In genomic region chr11:134508219-134508990, GRCh38 we compare ENCODE assay signal across 23 cellular contexts.
"Had no signal": no experiment of that assay in that cellular context is flagged by ENCODE, and none has a peak within 500 bp of the region (broad histone marks: within the 10 kb centered on the region; RNA-seq: fewer than 3 reads in every experiment).

No MANE protein-coding gene starts in this region.

- H3K9me3 Mint-ChIP-seq: activated CD4-positive, alpha-beta memory T cell treated with anti-CD3 and anti-CD28 coated beads, Interleukin-2, amount 10 ng/mL, durations not matched to agents 7 days and 5 days; activated naive CD8-positive, alpha-beta T cell treated with anti-CD3 and anti-CD28 coated beads for 36 hours; activated T-cell treated with anti-CD3 and anti-CD28 coated beads, Interleukin-2, amount 50 U/mL, for 4 hours; brain; memory B cell; stimulated activated naive CD8-positive, alpha-beta T cell treated with anti-CD3 and anti-CD28 coated beads, Interleukin-15, Interleukin-2, amounts not matched to agents 100 ng/mL and 50 ng/mL, for 24 hours; WTC11 had no signal

- H2AFZ ChIP-seq: hepatocyte, parathyroid adenoma had no signal

- H3K27me3 ChIP-seq: colonic mucosa, foreskin keratinocyte, hepatocyte, neutrophil had no signal

- H3K4me1 Mint-ChIP-seq: activated CD4-positive, alpha-beta memory T cell treated with anti-CD3 and anti-CD28 coated beads, Interleukin-2, amount 10 ng/mL, durations not matched to agents 7 days and 5 days; activated naive CD8-positive, alpha-beta T cell treated with anti-CD3 and anti-CD28 coated beads for 36 hours; memory B cell; naive B cell had no signal

- H3K4me1 ChIP-seq: colonic mucosa, foreskin keratinocyte, left ventricle myocardium inferior, parathyroid adenoma had no signal

- H3K27ac Mint-ChIP-seq: activated CD4-positive, alpha-beta memory T cell treated with anti-CD3 and anti-CD28 coated beads, Interleukin-2, amount 10 ng/mL, durations not matched to agents 7 days and 5 days; activated naive CD8-positive, alpha-beta T cell treated with anti-CD3 and anti-CD28 coated beads for 36 hours; memory B cell; naive B cell; stimulated activated naive CD8-positive, alpha-beta T cell treated with anti-CD3 and anti-CD28 coated beads, Interleukin-15, Interleukin-2, amounts not matched to agents 100 ng/mL and 50 ng/mL, for 24 hours; WTC11 had no signal

- H3K4me3 Mint-ChIP-seq: activated CD4-positive, alpha-beta memory T cell treated with anti-CD3 and anti-CD28 coated beads, Interleukin-2, amount 10 ng/mL, durations not matched to agents 7 days and 5 days; activated naive CD8-positive, alpha-beta T cell treated with anti-CD3 and anti-CD28 coated beads for 36 hours; activated T-cell treated with anti-CD3 and anti-CD28 coated beads, Interleukin-2, amount 50 U/mL, for 4 hours; brain; memory B cell; naive B cell; stimulated activated naive CD8-positive, alpha-beta T cell treated with anti-CD3 and anti-CD28 coated beads, Interleukin-15, Interleukin-2, amounts not matched to agents 100 ng/mL and 50 ng/mL, for 24 hours; WTC11 had no signal

- H3K27me3 Mint-ChIP-seq: stimulated activated naive CD8-positive, alpha-beta T cell treated with anti-CD3 and anti-CD28 coated beads, Interleukin-15, Interleukin-2, amounts not matched to agents 100 ng/mL and 50 ng/mL, for 24 hours had no signal

- H3K4me2 ChIP-seq: hepatocyte had no signal

- H3K27ac ChIP-seq: colonic mucosa, foreskin keratinocyte, hepatocyte, left ventricle myocardium inferior, neutrophil, parathyroid adenoma had no signal

- H3K9me3 ChIP-seq: colonic mucosa, left ventricle myocardium inferior, mucosa of descending colon, neutrophil had no signal

- H3K36me3 Mint-ChIP-seq: activated naive CD8-positive, alpha-beta T cell treated with anti-CD3 and anti-CD28 coated beads for 36 hours; brain; memory B cell; naive B cell; WTC11 had no signal

- H3K36me3 ChIP-seq: colonic mucosa, left ventricle myocardium inferior, neutrophil had no signal

- H3K4me3 ChIP-seq: colonic mucosa, hepatocyte, left ventricle myocardium inferior, mucosa of descending colon had no signal

- H3K9ac ChIP-seq: parathyroid adenoma had no signal

- ATAC-seq: activated T-cell treated with anti-CD3 and anti-CD28 coated beads, Interleukin-2, amount 50 U/mL, for 4 hours; foreskin keratinocyte; mucosa of descending colon; WTC11 had no signal

- DNase-seq: activated CD4-positive, alpha-beta memory T cell treated with anti-CD3 and anti-CD28 coated beads, Interleukin-2, amount 10 ng/mL, durations not matched to agents 7 days and 5 days; activated CD4-positive, alpha-beta T cell treated with anti-CD3 and anti-CD28 coated beads for 4 hours; activated gamma-delta T cell treated with Interleukin-2 at 50 U/mL for 16 hours; activated naive CD8-positive, alpha-beta T cell treated with anti-CD3 and anti-CD28 coated beads for 36 hours; activated T-cell treated with anti-CD3 and anti-CD28 coated beads, Interleukin-2, amount 50 U/mL, for 4 hours; central memory CD4-positive, alpha-beta T cell; colonic mucosa; foreskin keratinocyte; left ventricle myocardium inferior; naive B cell; stimulated activated CD4-positive, alpha-beta T cell treated with anti-CD3 and anti-CD28 coated beads, Interleukin-12 subunit alpha, Interleukin-12 subunit beta, amount 100 ng/mL, for 4 hours; stimulated activated CD4-positive, alpha-beta T cell treated with anti-CD3 and anti-CD28 coated beads, Interleukin-1b, Interleukin-23, amount 100 ng/mL, for 48 hours; stimulated activated CD8-positive, alpha-beta memory T cell treated with anti-CD3 and anti-CD28 coated beads, Interleukin-4, amount 100 ng/mL, for 48 hours; SW 1271; trophoblast cell had no signal
